In genomic region chrX:73563740-73564073, GRCh38 we compare ENCODE assay signal across 8 cellular contexts. TPM values are rescaled to one million over a fixed set of nuclear protein-coding genes. Genes with fewer than 3 reads are reported as not detected.
A peak's percentile ranks its signal among the peaks of the same experiment; 100 is the strongest.
DNase-seq lines count a peak whose midpoint lies in the region; ATAC-seq and TF ChIP-seq lines count a peak whose summit lies in the region.

No MANE protein-coding gene starts in this region.

- H3K4me2 ChIP-seq in fibroblast of lung (ENCODE audit: extremely low read depth, insufficient read depth, low read length), result peak overlapping the region; percentile 75

- H3K79me2 ChIP-seq in fibroblast of lung (ENCODE audit: control insufficient read depth, insufficient read depth, low read length), result no peaks in the 10 kb centered on the region

- H3K9me3 Mint-ChIP-seq in activated T-cell treated with anti-CD3 and anti-CD28 coated beads, Interleukin-2, amount 50 U/mL, for 4 hours, result no peaks in the 10 kb centered on the region

- peak overlapping the region; percentile 92 for H3K4me3 Mint-ChIP-seq in activated T-cell treated with anti-CD3 and anti-CD28 coated beads, Interleukin-2, amount 50 U/mL, for 4 hours

- peak in 1 of 2 donors; percentile 47 for ATAC-seq in activated T-cell treated with anti-CD3 and anti-CD28 coated beads, Interleukin-2, amount 50 U/mL, for 4 hours
- ATAC-seq in HG02970 (IDR thresholded peaks at IDR 0.05; ENCODE audit: low FRiP score, unreplicated experiment), result peak; percentile 23
- peak; percentile 72 for ATAC-seq in SK-N-SH treated with all-trans-retinoic acid at 6 μM for 48 hours

- peak overlapping the region; percentile 48 to 92 (median 69) for H3K4me3 ChIP-seq in fibroblast of lung (replicated peaks in 1 of 4; ENCODE audit: control extremely low read depth in 1 of 4, insufficient read depth in 1 of 4, low read depth in 3 of 4, low read length in 4 of 4)
- peak overlapping the region; percentile 60 for H3K4me3 ChIP-seq in ovary

- H3K4me1 ChIP-seq in fibroblast of lung (ENCODE audit: control insufficient read depth, extremely low read depth, insufficient read depth, low read length) (no peaks in the 10 kb centered on the region), ovary (ENCODE audit: insufficient read depth) (no peaks in the 10 kb centered on the region)

- H3K27ac ChIP-seq in fibroblast of lung (ENCODE audit: insufficient read depth, low read length) (peak overlapping the region; percentile 71), ovary (peak overlapping the region in 1 of 2 donors; percentile 78)

- H3K27me3 Mint-ChIP-seq in activated T-cell treated with anti-CD3 and anti-CD28 coated beads, Interleukin-2, amount 50 U/mL, for 4 hours (ENCODE audit: low read depth), result no peaks in the 10 kb centered on the region

- TF ChIP-seq CTCF in fibroblast of lung (conservative IDR thresholded peaks at IDR 0.05 in 1 of 2, IDR thresholded peaks at IDR 0.05 in 1 of 2; ENCODE audit: low read depth in 1 of 2, low read length in 2 of 2) (no peak), ovary (IDR thresholded peaks at IDR 0.05) (no peak)

- no peaks in the 10 kb centered on the region for H3K36me3 ChIP-seq in fibroblast of lung (ENCODE audit: control insufficient read depth, insufficient read depth, low read length)
- no peaks in the 10 kb centered on the region for H3K36me3 ChIP-seq in ovary

- peak overlapping the region; percentile 88 for H2AFZ ChIP-seq in fibroblast of lung (ENCODE audit: low read length)

- TF ChIP-seq EP300 in ovary (IDR thresholded peaks at IDR 0.05), result no peak

- H3K9ac ChIP-seq in fibroblast of lung (ENCODE audit: insufficient read depth, low read length), result peak overlapping the region; percentile 43

- no peaks in the 10 kb centered on the region for H4K20me1 ChIP-seq in fibroblast of lung (ENCODE audit: control insufficient read depth, extremely low read depth, insufficient read depth, low read length)

- no peaks in the 10 kb centered on the region for H3K36me3 Mint-ChIP-seq in activated T-cell treated with anti-CD3 and anti-CD28 coated beads, Interleukin-2, amount 50 U/mL, for 4 hours (ENCODE audit: insufficient read depth)

- WGBS in ovary, 3 donors, result 11 to 20% (median 17%) methylated on average over 3 of the region's 3 CpGs

- TF ChIP-seq POLR2A in ovary (IDR thresholded peaks at IDR 0.05), result no peak

- no peak for DNase-seq in activated T-cell treated with anti-CD3 and anti-CD28 coated beads, Interleukin-2, amount 50 U/mL, for 4 hours
- no peak for DNase-seq in activated T-cell treated with anti-CD3 and anti-CD28 coated beads, Interleukin-2, amount 50 U/mL, for 1 hour
- peak; percentile 10 to 19 for DNase-seq in fibroblast of lung (ENCODE audit: low read depth in 2 of 2)
- DNase-seq in ovary, result no peak
- no peak for DNase-seq in NOMO-1 treated with dmso at 0.1 percent for 144 hours (lab: John Stamatoyannopoulos, UW; ENCODE audit: unreplicated experiment)
- no peak for DNase-seq in COR-L47 (lab: John Stamatoyannopoulos, UW)

- H3K27me3 ChIP-seq in fibroblast of lung (ENCODE audit: control insufficient read depth, insufficient read depth, low read length) (no peaks in the 10 kb centered on the region), ovary (no peaks in the 10 kb centered on the region)

- peaks cover 19% of the 10 kb centered on the region for H3K4me1 Mint-ChIP-seq in activated T-cell treated with anti-CD3 and anti-CD28 coated beads, Interleukin-2, amount 50 U/mL, for 4 hours (ENCODE audit: low read depth)

- intact Hi-C loops in ovary (cut with DNase I), result no loop called here

- no peaks in the 10 kb centered on the region for H3K9me3 ChIP-seq in fibroblast of lung (ENCODE audit: control insufficient read depth, insufficient read depth, low read depth, low read length)
- no peaks in the 10 kb centered on the region for H3K9me3 ChIP-seq in ovary

TF ChIP-seq in SK-N-SH treated with all-trans-retinoic acid at 6 μM for 48 hours, 23 proteins besides CTCF, POLR2A, EP300 and RAD21:
- TF ChIP-seq TOX (CRISPR knock-in tag; IDR thresholded peaks at IDR 0.05; ENCODE audit: borderline replicate concordance), result no peak
TF ChIP-seq in SK-N-SH treated with all-trans-retinoic acid at 6 μM for 48 hours: peak in this region for 0.

RNA-seq across cellular contexts. Expression of gene CHIC1, which starts 0.7 kb away (rescaled TPM):
- total RNA-seq in activated T-cell treated with anti-CD3 and anti-CD28 coated beads, Interleukin-2, amount 50 U/mL, for 4 hours, result 10 to 100 TPM in 1 of 3 donors, 1 to 10 TPM in 2; 8.0 to 10.1 (median 8.9) TPM
- 7.2 and 9.1 TPM in 2 replicates for total RNA-seq in fibroblast of lung
- 8.6 and 11.1 TPM in 2 replicates for polyA plus RNA-seq in fibroblast of lung
- 5.2 and 7.1 TPM in 2 replicates for polyA plus RNA-seq in fibroblast of lung (2012)
- polyA minus RNA-seq in fibroblast of lung (ENCODE audit: low replicate concordance), result 0.15 and 0.55 TPM in 2 replicates
- total RNA-seq in ovary, result 10 to 100 TPM; 11.0 to 14.2 (median 12.8) TPM
- 1 to 10 TPM; 3.6 to 8.3 TPM for polyA plus RNA-seq in ovary

Comparison
In these comparisons a context has a peak if more than half of its experiments do, and no peak if none do; other contexts are left out.
1. DNase-seq: peak in fibroblast of lung (2 of 2); none in activated T-cell treated with anti-CD3 and anti-CD28 coated beads, Interleukin-2, amount 50 U/mL, for 4 hours (single experiment), activated T-cell treated with anti-CD3 and anti-CD28 coated beads, Interleukin-2, amount 50 U/mL, for 1 hour (single experiment), ovary (0 of 5), NOMO-1 treated with dmso at 0.1 percent for 144 hours (single experiment) and COR-L47 (single experiment).